In genomic region chr12:53324779-53325538, GRCh38 we compare ENCODE assay signal across 8 cellular contexts. TPM values are rescaled to one million over a fixed set of nuclear protein-coding genes. Genes with fewer than 3 reads are reported as not detected.
A peak's percentile ranks its signal among the peaks of the same experiment; 100 is the strongest.
DNase-seq lines count a peak whose midpoint lies in the region; ATAC-seq, FAIRE-seq and TF ChIP-seq lines count a peak whose summit lies in the region.

No MANE protein-coding gene starts in this region.

- no peaks in the 10 kb centered on the region for H3K9me3 Mint-ChIP-seq in astrocyte (ENCODE audit: unreplicated experiment)

- intact Hi-C loops in sciatic nerve (cut with DNase I), result no loop called here

- H2AFZ ChIP-seq in astrocyte (ENCODE audit: low read depth, low read length), result peak overlapping the region; percentile 87

- peak overlapping the region; percentile 85 for H3K4me2 ChIP-seq in astrocyte (ENCODE audit: low read length)

- H3K4me3 Mint-ChIP-seq in astrocyte (ENCODE audit: unreplicated experiment), result peak overlapping the region; percentile 73

- peak overlapping the region; percentile 62 for H3K4me3 ChIP-seq in astrocyte (ENCODE audit: insufficient read depth, low read depth, low read length)

- no peaks in the 10 kb centered on the region for H4K20me1 ChIP-seq in astrocyte (ENCODE audit: insufficient read depth, low read length)

- H3K36me3 Mint-ChIP-seq in astrocyte (ENCODE audit: low read depth, unreplicated experiment), result no peaks in the 10 kb centered on the region

- peak; percentile 75 for DNase-seq in NCI-H1694 treated with DMSO at 0.1 percent for 48 hours (lab: John Stamatoyannopoulos, UW)
- peak; percentile 75 for DNase-seq in T-helper 22 cell (ENCODE audit: low read depth)
- DNase-seq in astrocyte (ENCODE audit: low read depth), result peak; percentile 71
- peak in 50 of 51 donors; percentile 43 to 94 (median 84) for DNase-seq in hypothalamus (lab: John Stamatoyannopoulos, UW)
- peak; percentile 96 for DNase-seq in sciatic nerve (ENCODE audit: low spot score)

- ATAC-seq in HG02885 (IDR thresholded peaks at IDR 0.05; ENCODE audit: poor library complexity, unreplicated experiment) (peak; percentile 62), sciatic nerve (peak; percentile 88), GM18858 (IDR thresholded peaks at IDR 0.05; ENCODE audit: unreplicated experiment) (no peak)

- peaks cover 16% of the 10 kb centered on the region for H3K4me1 Mint-ChIP-seq in astrocyte (ENCODE audit: low read depth, unreplicated experiment)

- peaks cover 31% of the 10 kb centered on the region for H3K27me3 Mint-ChIP-seq in astrocyte (ENCODE audit: low read depth, unreplicated experiment)

- H3K79me2 ChIP-seq in astrocyte (ENCODE audit: insufficient read depth, low read length), result peaks cover 10% of the 10 kb centered on the region

- H3K9me3 ChIP-seq in astrocyte (ENCODE audit: insufficient read depth, low read depth, low read length), result no peaks in the 10 kb centered on the region

- peak; percentile 75 for TF ChIP-seq POLR2A in GM15510 (IDR thresholded peaks at IDR 0.05; ENCODE audit: borderline replicate concordance, extremely low read depth, insufficient read length)

- no peak for FAIRE-seq in astrocyte (lab: Jason Lieb, UNC)

- peak overlapping the region; percentile 69 for H3K27ac ChIP-seq in astrocyte (ENCODE audit: low read depth, low read length)

- peak; percentile 31 for TF ChIP-seq CTCF in astrocyte (IDR thresholded peaks at IDR 0.05; ENCODE audit: insufficient read depth, low read depth, low read length)

- H3K9ac ChIP-seq in astrocyte (ENCODE audit: low read length), result peak overlapping the region; percentile 77

- no peaks in the 10 kb centered on the region for H3K36me3 ChIP-seq in astrocyte (ENCODE audit: insufficient read depth, low read length)

- H3K27ac Mint-ChIP-seq in astrocyte (ENCODE audit: unreplicated experiment), result peak overlapping the region; percentile 80

- H3K4me1 ChIP-seq in astrocyte (ENCODE audit: insufficient read depth, low read length), result peaks cover 20% of the 10 kb centered on the region

- H3K27me3 ChIP-seq in astrocyte (ENCODE audit: insufficient read depth, low read length), result peaks cover 3% of the 10 kb centered on the region

RNA-seq across cellular contexts. Expression of gene AAAS, which starts 3.5 kb away (rescaled TPM):
- total RNA-seq in astrocyte (40.8 and 44.4 TPM in 2 replicates), sciatic nerve (41.1 TPM)

RNA-seq across cellular contexts. Expression of gene SP7, which starts 11.2 kb away (rescaled TPM):
- total RNA-seq in astrocyte (not detected in 2 replicates), sciatic nerve (0.31 TPM)

RNA-seq across cellular contexts. Expression of gene MYG1, which starts 25.5 kb away (rescaled TPM):
- 37.8 and 40.9 TPM in 2 replicates for total RNA-seq in astrocyte
- 31.9 TPM for total RNA-seq in sciatic nerve

RNA-seq across cellular contexts. Expression of gene PFDN5, which starts 29.6 kb away (rescaled TPM):
- total RNA-seq in astrocyte (279 and 281 TPM in 2 replicates), sciatic nerve (490 TPM)

RNA-seq across cellular contexts. Expression of gene SP1, which starts 55.0 kb away (rescaled TPM):
- total RNA-seq in astrocyte (48.7 and 50.6 TPM in 2 replicates), sciatic nerve (101 TPM)
